1 cellular context compared by ENCODE assay signal in genomic region chr17:76104896-76105231, GRCh38.
TF ChIP-seq lines count a peak whose summit lies in the region.

No MANE protein-coding gene starts in this region.

TF ChIP-seq in WTC11, 78 proteins besides CTCF, POLR2A, EP300 and RAD21 (continued from another document):
- TF ChIP-seq FOXP4 (CRISPR knock-in tag; IDR thresholded peaks at IDR 0.05) (no peak), USF2 (CRISPR knock-in tag; IDR thresholded peaks at IDR 0.05) (no peak)
